In the genomic region with DNA sequence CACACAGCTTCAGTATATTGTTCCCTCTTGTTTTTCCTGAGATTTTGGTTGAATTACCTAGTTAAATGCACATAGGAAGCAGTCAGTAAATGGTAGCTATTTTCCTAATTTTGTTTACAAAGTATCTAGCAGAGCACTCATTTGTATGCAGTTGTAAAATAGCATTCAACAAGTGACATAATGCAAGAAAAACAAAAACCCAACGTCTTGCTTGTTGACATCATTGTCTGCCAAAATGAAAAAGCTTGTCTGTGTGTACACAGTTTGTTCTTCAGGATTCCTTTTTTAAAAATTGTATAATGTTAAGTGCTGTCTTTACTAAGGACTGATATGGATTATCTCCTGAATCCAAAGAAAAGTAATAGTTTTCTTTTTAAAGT, we compare ENCODE assay signal across 29 cellular contexts. TPM values are rescaled to one million over a fixed set of nuclear protein-coding genes. Genes with fewer than 3 reads are reported as not detected.
"Had no signal": no experiment of that assay in that cellular context is flagged by ENCODE, and none has a peak within 500 bp of the region (broad histone marks: within the 10 kb centered on the region; RNA-seq: fewer than 3 reads in every experiment).

No MANE protein-coding gene starts in this region.

- H3K27me3 Mint-ChIP-seq: brain had no signal

- H3K36me3 ChIP-seq: lower lobe of right lung, stomach, vagina had no signal

- H3K27me3 ChIP-seq: dorsolateral prefrontal cortex, vagina had no signal

- H3K4me3 Mint-ChIP-seq: activated CD4-positive, alpha-beta T cell treated with anti-CD3 and anti-CD28 coated beads, Interleukin-2, amount 10 ng/mL, durations not matched to agents 7 days and 5 days; activated naive CD4-positive, alpha-beta T cell treated with anti-CD3 and anti-CD28 coated beads, Interleukin-2, amount 10 ng/mL, durations not matched to agents 7 days and 5 days; activated naive CD8-positive, alpha-beta T cell treated with anti-CD3 and anti-CD28 coated beads, Interleukin-2, amount 50 U/mL, for 24 hours; brain; natural killer cell treated with Interleukin-12 subunit alpha and Interleukin-12 subunit beta and Interleukin-15 and Interleukin-18, amount 100 ng/mL, for 72 hours; stimulated activated effector memory CD8-positive, alpha-beta T cell treated with anti-CD3 and anti-CD28 coated beads, Interleukin-12 subunit alpha, Interleukin-12 subunit beta, amount 100 ng/mL, for 72 hours had no signal

- ATAC-seq: activated CD4-positive, CD25-positive, alpha-beta regulatory T cell treated with anti-CD3 and anti-CD28 coated beads, Interleukin-2, amount 50 U/mL, for 24 hours; activated naive CD8-positive, alpha-beta T cell treated with anti-CD3 and anti-CD28 coated beads, Interleukin-2, amount 50 U/mL, for 24 hours; foreskin keratinocyte; lower lobe of right lung; natural killer cell treated with Interleukin-12 subunit alpha and Interleukin-12 subunit beta and Interleukin-15 and Interleukin-18, amount 100 ng/mL, for 72 hours; sciatic nerve; stimulated activated effector memory CD8-positive, alpha-beta T cell treated with anti-CD3 and anti-CD28 coated beads, Interleukin-12 subunit alpha, Interleukin-12 subunit beta, amount 100 ng/mL, for 72 hours had no signal

- H3K27ac Mint-ChIP-seq: activated CD4-positive, alpha-beta T cell treated with anti-CD3 and anti-CD28 coated beads, Interleukin-2, amount 10 ng/mL, durations not matched to agents 7 days and 5 days; activated naive CD4-positive, alpha-beta T cell treated with anti-CD3 and anti-CD28 coated beads, Interleukin-2, amount 10 ng/mL, durations not matched to agents 7 days and 5 days; activated naive CD8-positive, alpha-beta T cell treated with anti-CD3 and anti-CD28 coated beads, Interleukin-2, amount 50 U/mL, for 24 hours; natural killer cell treated with Interleukin-12 subunit alpha and Interleukin-12 subunit beta and Interleukin-15 and Interleukin-18, amount 100 ng/mL, for 72 hours; stimulated activated effector memory CD8-positive, alpha-beta T cell treated with anti-CD3 and anti-CD28 coated beads, Interleukin-12 subunit alpha, Interleukin-12 subunit beta, amount 100 ng/mL, for 72 hours had no signal

- DNase-seq: activated CD4-positive, alpha-beta T cell treated with anti-CD3 and anti-CD28 coated beads, Interleukin-2, amount 10 ng/mL, durations not matched to agents 7 days and 5 days; activated CD8-positive, alpha-beta memory T cell treated with anti-CD3 and anti-CD28 coated beads, Interleukin-2, amount 50 U/mL, for 4 hours; activated effector memory CD4-positive, alpha-beta T cell treated with Interleukin-2 at 50 U/mL for 16 hours; activated naive CD4-positive, alpha-beta T cell treated with anti-CD3 and anti-CD28 coated beads, Interleukin-2, amount 10 ng/mL, durations not matched to agents 7 days and 5 days; activated naive CD8-positive, alpha-beta T cell treated with anti-CD3 and anti-CD28 coated beads, Interleukin-2, amount 50 U/mL, for 24 hours; activated T-cell treated with anti-CD3 and anti-CD28 coated beads, Interleukin-2, amount 50 U/mL, for 48 hours; anterior cingulate cortex; caudate nucleus; dorsolateral prefrontal cortex; foreskin keratinocyte; glutamatergic neuron; hypothalamus; islet precursor cell; left colon; lower lobe of right lung; stimulated activated CD4-positive, alpha-beta T cell treated with anti-CD3 and anti-CD28 coated beads, Interleukin-4, amount 100 ng/mL, for 24 hours; stomach; trophoblast cell had no signal

- H3K4me3 ChIP-seq: dorsolateral prefrontal cortex, lower lobe of right lung, stomach, vagina had no signal

- H3K9ac ChIP-seq: parathyroid adenoma had no signal

- H3K4me1 ChIP-seq: foreskin keratinocyte, lower lobe of right lung, parathyroid adenoma, vagina had no signal

- H3K36me3 Mint-ChIP-seq: activated naive CD4-positive, alpha-beta T cell treated with anti-CD3 and anti-CD28 coated beads, Interleukin-2, amount 10 ng/mL, durations not matched to agents 7 days and 5 days; brain; natural killer cell treated with Interleukin-12 subunit alpha and Interleukin-12 subunit beta and Interleukin-15 and Interleukin-18, amount 100 ng/mL, for 72 hours; stimulated activated effector memory CD8-positive, alpha-beta T cell treated with anti-CD3 and anti-CD28 coated beads, Interleukin-12 subunit alpha, Interleukin-12 subunit beta, amount 100 ng/mL, for 72 hours had no signal

- H3K27ac ChIP-seq: dorsolateral prefrontal cortex, foreskin keratinocyte, lower lobe of right lung, parathyroid adenoma, stomach, vagina had no signal

- FAIRE-seq: colon had no signal

- H3K4me1 Mint-ChIP-seq: activated CD4-positive, alpha-beta T cell treated with anti-CD3 and anti-CD28 coated beads, Interleukin-2, amount 10 ng/mL, durations not matched to agents 7 days and 5 days; activated naive CD4-positive, alpha-beta T cell treated with anti-CD3 and anti-CD28 coated beads, Interleukin-2, amount 10 ng/mL, durations not matched to agents 7 days and 5 days; activated naive CD8-positive, alpha-beta T cell treated with anti-CD3 and anti-CD28 coated beads, Interleukin-2, amount 50 U/mL, for 24 hours; stimulated activated effector memory CD8-positive, alpha-beta T cell treated with anti-CD3 and anti-CD28 coated beads, Interleukin-12 subunit alpha, Interleukin-12 subunit beta, amount 100 ng/mL, for 72 hours had no signal

- H3K9me3 Mint-ChIP-seq: activated CD4-positive, alpha-beta T cell treated with anti-CD3 and anti-CD28 coated beads, Interleukin-2, amount 10 ng/mL, durations not matched to agents 7 days and 5 days; activated naive CD4-positive, alpha-beta T cell treated with anti-CD3 and anti-CD28 coated beads, Interleukin-2, amount 10 ng/mL, durations not matched to agents 7 days and 5 days; activated naive CD8-positive, alpha-beta T cell treated with anti-CD3 and anti-CD28 coated beads, Interleukin-2, amount 50 U/mL, for 24 hours; brain; natural killer cell treated with Interleukin-12 subunit alpha and Interleukin-12 subunit beta and Interleukin-15 and Interleukin-18, amount 100 ng/mL, for 72 hours; stimulated activated effector memory CD8-positive, alpha-beta T cell treated with anti-CD3 and anti-CD28 coated beads, Interleukin-12 subunit alpha, Interleukin-12 subunit beta, amount 100 ng/mL, for 72 hours had no signal

- H3K9me3 ChIP-seq: lower lobe of right lung, stomach, vagina had no signal

RNA-seq across cellular contexts. Expression of gene VRTN, which starts 2.7 kb away (rescaled TPM):
- total RNA-seq: activated CD4-positive, alpha-beta T cell treated with anti-CD3 and anti-CD28 coated beads, Interleukin-2, amount 10 ng/mL, durations not matched to agents 7 days and 5 days; dorsolateral prefrontal cortex; epithelial cell of proximal tubule; fibroblast of lung; foreskin keratinocyte; left colon; lower lobe of right lung; natural killer cell treated with Interleukin-12 subunit alpha and Interleukin-12 subunit beta and Interleukin-15 and Interleukin-18, amount 100 ng/mL, for 72 hours; sciatic nerve; stomach; temporal lobe; vagina had no signal
- polyA plus RNA-seq: fibroblast of lung, foreskin keratinocyte, stomach had no signal
